In the genomic region with DNA sequence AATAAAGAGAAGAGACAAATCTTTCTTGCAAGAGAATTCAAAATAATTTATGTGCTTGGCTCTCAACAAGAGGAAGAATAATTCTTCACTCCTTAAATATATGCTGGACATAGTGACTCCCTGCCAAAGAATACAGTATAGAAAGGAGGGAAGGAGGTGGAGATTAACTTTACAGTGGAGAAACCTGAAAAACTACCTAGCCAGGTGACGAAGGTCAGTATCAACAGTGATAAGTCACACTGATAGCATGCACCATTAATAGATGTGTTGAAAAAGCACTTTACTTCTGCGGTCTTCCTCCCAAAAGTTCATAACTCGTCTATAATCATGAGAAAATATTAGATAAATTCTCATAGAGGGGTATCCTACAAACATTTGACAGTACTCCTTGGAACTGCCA, we compare ENCODE assay signal across 8 cellular contexts. TPM values are rescaled to one million over a fixed set of nuclear protein-coding genes. Genes with fewer than 3 reads are reported as not detected.
"Had no signal": no experiment of that assay in that cellular context is flagged by ENCODE, and none has a peak within 500 bp of the region (broad histone marks: within the 10 kb centered on the region; RNA-seq: fewer than 3 reads in every experiment).

No MANE protein-coding gene starts in this region.

- H3K4me3 ChIP-seq: GM23338, K562 had no signal

- FAIRE-seq: H1, H54, HTR-8/SVneo, K562 had no signal

- ATAC-seq: GM23338, K562 had no signal

- DNase-seq: H9, HCEC 1CT, IMR-90 had no signal

RNA-seq across cellular contexts. Expression of gene CBLN1, which starts 21.4 kb away (rescaled TPM):
- total RNA-seq: IMR-90, K562 had no signal
- polyA plus RNA-seq: IMR-90, K562 had no signal
